Comparison of ENCODE assay signal across 28 cellular contexts in the genomic region with DNA sequence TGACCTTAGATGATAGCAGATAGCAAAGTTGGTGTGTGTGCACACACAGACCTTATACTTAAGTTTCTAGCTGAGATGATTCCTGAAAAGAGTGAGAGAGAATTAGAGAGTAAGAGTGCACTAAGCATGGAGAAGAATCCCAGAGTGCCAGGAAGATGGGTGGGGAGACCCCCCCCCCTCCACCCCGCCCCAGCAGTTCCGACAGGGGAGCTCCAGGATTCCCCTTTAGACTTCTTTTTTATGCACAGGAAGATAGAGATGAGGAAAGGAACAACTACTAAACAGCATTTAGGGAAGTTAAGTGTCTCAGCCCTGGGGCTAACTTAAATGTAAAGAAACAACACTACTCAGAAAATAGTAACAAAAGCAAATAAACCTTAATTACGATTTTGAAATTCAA.
"Had no signal": no experiment of that assay in that cellular context is flagged by ENCODE, and none has a peak within 500 bp of the region (broad histone marks: within the 10 kb centered on the region; RNA-seq: fewer than 3 reads in every experiment).

No MANE protein-coding gene starts in this region.

- H3K27me3 ChIP-seq: brain microvascular endothelial cell, dorsolateral prefrontal cortex, esophagus muscularis mucosa, foreskin keratinocyte, gastrocnemius medialis, heart left ventricle had no signal

- DNase-seq: activated CD4-positive, alpha-beta T cell treated with anti-CD3 and anti-CD28 coated beads for 1 hour; activated CD4-positive, alpha-beta T cell treated with anti-CD3 and anti-CD28 coated beads for 4 hours; activated CD4-positive, alpha-beta T cell treated with anti-CD3 and anti-CD28 coated beads, Interleukin-2, amount 50 U/mL, for 1 hour; activated CD4-positive, alpha-beta T cell treated with anti-CD3 and anti-CD28 coated beads, Interleukin-2, amount 50 U/mL, for 48 hours; activated CD8-positive, alpha-beta memory T cell treated with anti-CD3 and anti-CD28 coated beads for 24 hours; activated CD8-positive, alpha-beta T cell treated with anti-CD3 and anti-CD28 coated beads for 36 hours; activated effector memory CD4-positive, alpha-beta T cell treated with Interleukin-2 at 50 U/mL for 16 hours; activated gamma-delta T cell treated with Interleukin-2 at 50 U/mL for 16 hours; activated naive CD4-positive, alpha-beta T cell treated with anti-CD3 and anti-CD28 coated beads, Interleukin-2, amount 50 U/mL, for 16 hours; activated naive CD4-positive, alpha-beta T cell treated with Interleukin-2 at 50 U/mL for 16 hours; activated T-cell treated with anti-CD3 and anti-CD28 coated beads, Interleukin-2, amount 50 U/mL, for 4 hours; amniotic stem cell; anterior cingulate cortex; brain microvascular endothelial cell; dorsolateral prefrontal cortex; effector memory CD4-positive, alpha-beta T cell; erythroblast; foreskin keratinocyte; gastrocnemius medialis; glutamatergic neuron; heart left ventricle; T-helper 2 cell had no signal

- H3K36me3 ChIP-seq: brain microvascular endothelial cell, esophagus muscularis mucosa, gastrocnemius medialis, heart left ventricle had no signal

- H3K9me3 ChIP-seq: esophagus muscularis mucosa, gastrocnemius medialis, heart left ventricle had no signal

- H3K36me3 Mint-ChIP-seq: activated naive CD8-positive, alpha-beta T cell had no signal

- H3K4me3 Mint-ChIP-seq: activated CD8-positive, alpha-beta T cell treated with anti-CD3 and anti-CD28 coated beads for 36 hours; activated naive CD8-positive, alpha-beta T cell; activated T-cell treated with anti-CD3 and anti-CD28 coated beads, Interleukin-2, amount 50 U/mL, for 4 hours; activated T-helper 17 cell treated with anti-CD3 and anti-CD28 coated beads, Interleukin-2, amount 50 U/mL, for 72 hours; central memory CD8-positive, alpha-beta T cell; dendritic cell treated with granulocyte-macrophage colony-stimulating factor and Interleukin-4, amounts not matched to agents 40 ng/mL and 50 ng/mL, for 4 days had no signal

- H3K27ac ChIP-seq: brain microvascular endothelial cell, coronary artery, dorsolateral prefrontal cortex, esophagus muscularis mucosa, foreskin keratinocyte, gastrocnemius medialis, heart left ventricle had no signal

- H3K4me1 ChIP-seq: foreskin keratinocyte, gastrocnemius medialis, heart left ventricle had no signal

- H3K27me3 Mint-ChIP-seq: activated CD8-positive, alpha-beta T cell treated with anti-CD3 and anti-CD28 coated beads for 36 hours; activated naive CD8-positive, alpha-beta T cell; activated T-helper 17 cell treated with anti-CD3 and anti-CD28 coated beads, Interleukin-2, amount 50 U/mL, for 72 hours; central memory CD8-positive, alpha-beta T cell; dendritic cell treated with granulocyte-macrophage colony-stimulating factor and Interleukin-4, amounts not matched to agents 40 ng/mL and 50 ng/mL, for 4 days had no signal

- H3K9me3 Mint-ChIP-seq: dendritic cell treated with granulocyte-macrophage colony-stimulating factor and Interleukin-4, amounts not matched to agents 40 ng/mL and 50 ng/mL, for 4 days had no signal

- H3K27ac Mint-ChIP-seq: activated CD8-positive, alpha-beta T cell treated with anti-CD3 and anti-CD28 coated beads for 36 hours; activated naive CD8-positive, alpha-beta T cell; activated T-helper 17 cell treated with anti-CD3 and anti-CD28 coated beads, Interleukin-2, amount 50 U/mL, for 72 hours; dendritic cell treated with granulocyte-macrophage colony-stimulating factor and Interleukin-4, amounts not matched to agents 40 ng/mL and 50 ng/mL, for 4 days had no signal

- H3K4me1 Mint-ChIP-seq: activated T-helper 17 cell treated with anti-CD3 and anti-CD28 coated beads, Interleukin-2, amount 50 U/mL, for 72 hours; central memory CD8-positive, alpha-beta T cell had no signal

- H3K4me3 ChIP-seq: coronary artery, dorsolateral prefrontal cortex, esophagus muscularis mucosa, gastrocnemius medialis, heart left ventricle had no signal

- ATAC-seq: activated CD8-positive, alpha-beta T cell treated with anti-CD3 and anti-CD28 coated beads for 36 hours; activated T-cell treated with anti-CD3 and anti-CD28 coated beads, Interleukin-2, amount 50 U/mL, for 4 hours; activated T-helper 17 cell treated with anti-CD3 and anti-CD28 coated beads, Interleukin-2, amount 50 U/mL, for 72 hours; foreskin keratinocyte; gastrocnemius medialis; heart left ventricle had no signal
